In the genomic region with DNA sequence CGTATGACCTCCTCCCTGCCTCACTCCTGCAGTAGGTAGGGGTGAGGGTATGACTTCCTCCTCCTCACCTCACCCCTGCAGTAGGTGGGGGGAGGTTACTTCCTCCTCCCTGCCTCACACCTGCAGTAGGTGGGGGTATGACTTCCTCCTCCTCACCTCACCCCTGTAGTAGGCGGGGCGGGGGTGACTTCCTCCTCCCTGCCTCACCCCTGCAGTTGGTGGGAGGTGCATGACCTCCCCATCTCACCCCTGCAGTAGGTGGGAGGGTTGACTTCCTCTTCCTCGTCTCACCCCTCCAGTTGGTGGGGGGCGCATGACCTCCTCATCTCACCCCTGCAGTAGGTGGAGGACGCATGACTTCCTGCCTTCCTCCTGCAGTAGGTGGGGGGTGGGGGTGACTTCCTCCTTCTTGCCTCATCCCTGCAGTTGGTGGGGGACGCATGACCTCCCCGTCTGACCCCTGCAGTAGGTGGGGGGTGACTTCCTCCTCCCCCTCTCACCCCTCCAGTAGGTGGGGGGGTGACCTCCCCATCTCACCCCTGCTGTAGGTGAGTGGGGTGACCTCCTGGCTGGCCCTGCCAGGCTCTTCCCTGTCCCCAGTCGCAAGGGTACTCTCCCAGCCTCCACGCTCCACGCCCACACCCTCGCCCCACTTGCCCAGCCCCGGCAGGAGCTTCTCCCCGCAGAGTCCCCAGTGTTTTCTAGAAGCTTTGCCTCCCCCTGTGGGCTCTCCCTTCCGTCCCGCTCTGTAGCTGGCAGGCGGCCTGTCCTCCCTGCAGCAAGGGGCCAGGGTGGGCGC, we compare ENCODE assay signal across 1 cellular context.
TF ChIP-seq lines count a peak whose summit lies in the region.

No MANE protein-coding gene starts in this region.

TF ChIP-seq in H1, 55 proteins besides CTCF, POLR2A, EP300 and RAD21:
- TF ChIP-seq BACH1 (IDR thresholded peaks at IDR 0.05; ENCODE audit: low read length) (no peak), EGR1 (IDR thresholded peaks at IDR 0.05; ENCODE audit: borderline replicate concordance, low read depth, low read length) (no peak), EZH2 (IDR thresholded peaks at IDR 0.05; ENCODE audit: low read depth, low read length, severe bottlenecking) (no peak)
